ENCODE assay signal across 1 cellular context in the genomic region with DNA sequence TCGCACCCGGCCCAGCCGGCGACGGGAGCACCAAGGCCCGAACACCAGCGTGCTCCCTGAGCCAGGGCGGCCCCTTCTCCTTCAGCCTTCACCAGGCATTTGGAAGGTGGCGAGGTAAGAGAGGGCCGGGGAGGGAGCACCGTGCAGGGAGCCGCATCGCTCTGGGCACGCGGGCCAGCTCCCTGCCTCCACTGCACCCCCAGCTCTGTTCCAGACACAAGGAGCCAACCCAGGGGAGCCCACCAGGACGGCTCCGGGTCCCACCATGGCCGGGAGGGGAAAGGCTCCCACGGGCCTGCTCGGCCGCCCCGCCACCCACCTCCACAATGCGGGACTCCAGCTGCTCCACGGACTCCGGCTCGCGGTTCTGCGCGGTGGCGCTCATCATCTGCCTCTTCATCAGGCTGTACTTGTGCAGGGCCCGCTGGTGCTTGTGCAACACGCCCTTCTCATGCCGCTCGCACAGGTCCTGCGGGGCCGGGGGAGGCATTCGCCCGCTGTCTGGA.
TF ChIP-seq lines count a peak whose summit lies in the region.

No MANE protein-coding gene starts in this region.

TF ChIP-seq in GM23338, 12 proteins besides CTCF, POLR2A, EP300 and RAD21 (continued from another document):
- TF ChIP-seq REST (IDR thresholded peaks at IDR 0.05; ENCODE audit: unreplicated experiment) (no peak), ZNF331 (CRISPR knock-in tag; IDR thresholded peaks at IDR 0.05; ENCODE audit: low read depth) (no peak)
